30 cellular contexts compared by ENCODE assay signal in genomic region chr2:28668106-28668814, GRCh38.
"Had no signal": no experiment of that assay in that cellular context is flagged by ENCODE, and none has a peak within 500 bp of the region (broad histone marks: within the 10 kb centered on the region; RNA-seq: fewer than 3 reads in every experiment).

No MANE protein-coding gene starts in this region.

- DNase-seq: activated CD4-positive, alpha-beta T cell treated with anti-CD3 and anti-CD28 coated beads, Interleukin-2, amount 10 ng/mL, durations not matched to agents 24 days and 14 days; activated CD4-positive, alpha-beta T cell treated with anti-CD3 and anti-CD28 coated beads, Interleukin-2, amount 50 U/mL, for 4 hours; activated CD8-positive, alpha-beta T cell treated with anti-CD3 and anti-CD28 coated beads for 36 hours; activated effector memory CD4-positive, alpha-beta T cell treated with anti-CD3 and anti-CD28 coated beads, Interleukin-2, amount 50 U/mL, for 16 hours; activated naive CD4-positive, alpha-beta T cell treated with Interleukin-2 at 50 U/mL for 16 hours; activated naive CD8-positive, alpha-beta T cell treated with anti-CD3 and anti-CD28 coated beads, Interleukin-2, amount 10 ng/mL, durations not matched to agents 7 days and 5 days; activated T-cell treated with anti-CD3 and anti-CD28 coated beads, Interleukin-2, amount 50 U/mL, for 1 hour; activated T-cell treated with anti-CD3 and anti-CD28 coated beads, Interleukin-2, amount 50 U/mL, for 72 hours; amygdala; Kasumi-1; KG1; MG63; NCI-H1092; NCI-H146; NCI-H187; NCI-H2029 treated with DMSO at 0.1 percent for 48 hours; NCI-H2107; NCI-H2171; NCI-H510A; NCI-H526; NCI-H748 treated with DMSO at 0.1 percent for 48 hours; NK-92 treated with Interleukin-12 subunit alpha and Interleukin-12 subunit beta, amount 100 ng/mL, for 24 hours; PC-9; Right ventricle myocardium superior; T1000 had no signal

- ATAC-seq: activated CD8-positive, alpha-beta T cell treated with anti-CD3 and anti-CD28 coated beads for 36 hours; activated T-cell treated with anti-CD3 and anti-CD28 coated beads, Interleukin-2, amount 50 U/mL, for 72 hours; activated T-helper 17 cell treated with anti-CD3 and anti-CD28 coated beads, Interleukin-2, amount 50 U/mL, for 72 hours had no signal

- H3K27ac Mint-ChIP-seq: activated CD4-positive, alpha-beta T cell treated with anti-CD3 and anti-CD28 coated beads, Interleukin-2, amount 10 ng/mL, durations not matched to agents 24 days and 14 days; activated CD8-positive, alpha-beta T cell treated with anti-CD3 and anti-CD28 coated beads for 36 hours; activated naive CD4-positive, alpha-beta T cell treated with anti-CD3 and anti-CD28 coated beads, Interleukin-2, amount 50 U/mL, for 24 hours; activated naive CD8-positive, alpha-beta T cell treated with anti-CD3 and anti-CD28 coated beads, Interleukin-2, amount 10 ng/mL, durations not matched to agents 7 days and 5 days; activated T-cell treated with anti-CD3 and anti-CD28 coated beads, Interleukin-2, amount 50 U/mL, for 72 hours; activated T-helper 17 cell treated with anti-CD3 and anti-CD28 coated beads, Interleukin-2, amount 50 U/mL, for 72 hours had no signal

- H3K4me3 Mint-ChIP-seq: activated CD4-positive, alpha-beta T cell treated with anti-CD3 and anti-CD28 coated beads, Interleukin-2, amount 10 ng/mL, durations not matched to agents 24 days and 14 days; activated CD8-positive, alpha-beta T cell treated with anti-CD3 and anti-CD28 coated beads for 36 hours; activated naive CD4-positive, alpha-beta T cell treated with anti-CD3 and anti-CD28 coated beads, Interleukin-2, amount 50 U/mL, for 24 hours; activated naive CD8-positive, alpha-beta T cell treated with anti-CD3 and anti-CD28 coated beads, Interleukin-2, amount 10 ng/mL, durations not matched to agents 7 days and 5 days; activated T-cell treated with anti-CD3 and anti-CD28 coated beads, Interleukin-2, amount 50 U/mL, for 72 hours; activated T-helper 17 cell treated with anti-CD3 and anti-CD28 coated beads, Interleukin-2, amount 50 U/mL, for 72 hours had no signal

- H3K4me3 ChIP-seq: ascending aorta, MG63, PC-9 had no signal

- H3K27me3 Mint-ChIP-seq: activated CD4-positive, alpha-beta T cell treated with anti-CD3 and anti-CD28 coated beads, Interleukin-2, amount 10 ng/mL, durations not matched to agents 24 days and 14 days; activated CD8-positive, alpha-beta T cell treated with anti-CD3 and anti-CD28 coated beads for 36 hours; activated naive CD4-positive, alpha-beta T cell treated with anti-CD3 and anti-CD28 coated beads, Interleukin-2, amount 50 U/mL, for 24 hours; activated naive CD8-positive, alpha-beta T cell treated with anti-CD3 and anti-CD28 coated beads, Interleukin-2, amount 10 ng/mL, durations not matched to agents 7 days and 5 days; activated T-helper 17 cell treated with anti-CD3 and anti-CD28 coated beads, Interleukin-2, amount 50 U/mL, for 72 hours had no signal

- H3K9me3 ChIP-seq: ascending aorta had no signal

- H3K27me3 ChIP-seq: ascending aorta, MG63 had no signal

- H3K36me3 ChIP-seq: ascending aorta, MG63 had no signal

- FAIRE-seq: RCC 7860, TTC549 had no signal

- H3K27ac ChIP-seq: ascending aorta, PC-9 had no signal

- H3K4me1 Mint-ChIP-seq: activated naive CD4-positive, alpha-beta T cell treated with anti-CD3 and anti-CD28 coated beads, Interleukin-2, amount 50 U/mL, for 24 hours; activated naive CD8-positive, alpha-beta T cell treated with anti-CD3 and anti-CD28 coated beads, Interleukin-2, amount 10 ng/mL, durations not matched to agents 7 days and 5 days had no signal
